Comparison of ENCODE assay signal across 8 cellular contexts in genomic region chr2:233711312-233712008, GRCh38. TPM values are rescaled to one million over a fixed set of nuclear protein-coding genes. Genes with fewer than 3 reads are reported as not detected.
DNase-seq lines count a peak whose midpoint lies in the region; ATAC-seq and TF ChIP-seq lines count a peak whose summit lies in the region.

No MANE protein-coding gene starts in this region.

- POLR2A ChIA-PET in AG04450 (lab: Yijun Ruan, JAX) = interaction anchor here (0.7 kb wide), 1 partner anchor 50 kb away, joined by 3 read pairs; no protein-coding TSS in a partner anchor

- TF ChIP-seq CTCF in AG04450 (IDR thresholded peaks at IDR 0.05; ENCODE audit: low read depth, low read length) = peak; percentile 97
- TF ChIP-seq CTCF in gastrocnemius medialis (IDR thresholded peaks at IDR 0.05 in 4 of 5, conservative IDR thresholded peaks at IDR 0.05 in 1 of 5) = peak in 3 of 5 experiments; percentile 40 to 51 (median 42)

- no peak for TF ChIP-seq POLR2A in gastrocnemius medialis (IDR thresholded peaks at IDR 0.05)

- in situ Hi-C loops in gastrocnemius medialis (cut with MboI; ENCODE audit: low sequenced_read_pairs in 4 of 4) = no loop called here

- intact Hi-C loops in right cardiac atrium (cut with DNase I) (no loop called here), gastrocnemius medialis (cut with DNase I; ENCODE audit: low total_unique reads) (no loop called here)

- H3K4me3 ChIP-seq in AG04450 (ENCODE audit: low read depth, low read length) = no peak overlapping the region
- no peak overlapping the region for H3K4me3 ChIP-seq in right cardiac atrium (ENCODE audit: low read length)
- no peak overlapping the region for H3K4me3 ChIP-seq in gastrocnemius medialis

- no peaks in the 10 kb centered on the region for H3K36me3 ChIP-seq in gastrocnemius medialis

- H3K9me3 ChIP-seq in AG04450 (ENCODE audit: control insufficient read depth, insufficient read depth, low read length) (no peaks in the 10 kb centered on the region), right cardiac atrium (ENCODE audit: control insufficient read depth, low read length) (no peaks in the 10 kb centered on the region), gastrocnemius medialis (no peaks in the 10 kb centered on the region)

- H3K27me3 ChIP-seq in AG04450 (ENCODE audit: control insufficient read depth, insufficient read depth, low read length) (no peaks in the 10 kb centered on the region), right cardiac atrium (ENCODE audit: control insufficient read depth, insufficient read depth) (no peaks in the 10 kb centered on the region), gastrocnemius medialis (no peaks in the 10 kb centered on the region)

- peak; percentile 62 for ATAC-seq in GM18907 (IDR thresholded peaks at IDR 0.05; ENCODE audit: unreplicated experiment)
- peak; percentile 60 to 84 for ATAC-seq in right cardiac atrium
- no peak for ATAC-seq in gastrocnemius medialis
- ATAC-seq in GM18498 (IDR thresholded peaks at IDR 0.05; ENCODE audit: unreplicated experiment) = no peak

- 34% methylated on average over 11 of the region's 11 CpGs for WGBS in right cardiac atrium

- peak; percentile 53 for DNase-seq in AG04450 (ENCODE audit: low read depth, low spot score)
- peak; percentile 52 for DNase-seq in NCI-H1092 treated with DMSO at 0.1 percent for 48 hours (lab: John Stamatoyannopoulos, UW)
- DNase-seq in T-helper 2 cell = peak; percentile 8 to 56 (median 40)
- peak in 46 of 56 donors; percentile 2 to 76 (median 31) for DNase-seq in amygdala (lab: John Stamatoyannopoulos, UW)
- DNase-seq in right cardiac atrium = peak; percentile 65 to 86 (median 82)
- peak in 1 of 2 donors; percentile 19 for DNase-seq in gastrocnemius medialis

- H3K4me1 ChIP-seq in right cardiac atrium (ENCODE audit: control insufficient read depth, insufficient read depth, low read length) (no peaks in the 10 kb centered on the region), gastrocnemius medialis (no peaks in the 10 kb centered on the region)

- no peak overlapping the region for H3K27ac ChIP-seq in AG04450 (ENCODE audit: low read depth, low read length)
- no peak overlapping the region for H3K27ac ChIP-seq in right cardiac atrium (ENCODE audit: low read length)
- no peak overlapping the region for H3K27ac ChIP-seq in gastrocnemius medialis

- CTCF ChIA-PET in AG04450 (lab: Charles Lee) = interaction anchor here (0.8 to 2.9 kb wide), 11 partner anchors 10 to 1786 kb away, joined by 3 to 25 read pairs (median 4); no protein-coding TSS in a partner anchor

RNA-seq across cellular contexts. Expression of gene UGT1A5, which starts 1.2 kb away (rescaled TPM):
- polyA plus RNA-seq in AG04450 (2011; rRNA removed) (not detected in 2 replicates), right cardiac atrium (not detected)
- not detected in 2 replicates for polyA minus RNA-seq in AG04450 (2011; rRNA and poly(A)+ RNA removed)
- total RNA-seq in right cardiac atrium (not detected), gastrocnemius medialis (not detected)

RNA-seq across cellular contexts. Expression of gene UGT1A4, which starts 7.1 kb away (rescaled TPM):
- polyA plus RNA-seq in AG04450 (2011; rRNA removed) (not detected in 2 replicates), right cardiac atrium (0.07 TPM)
- not detected in 2 replicates for polyA minus RNA-seq in AG04450 (2011; rRNA and poly(A)+ RNA removed)
- total RNA-seq in right cardiac atrium (not detected), gastrocnemius medialis (under 1 TPM in 1 of 4 donors, not detected in 3; 0.51 TPM)

RNA-seq across cellular contexts. Expression of gene UGT1A3, which starts 17.4 kb away (rescaled TPM):
- polyA plus RNA-seq in AG04450 (2011; rRNA removed) (not detected in 2 replicates), right cardiac atrium (not detected)
- not detected in 2 replicates for polyA minus RNA-seq in AG04450 (2011; rRNA and poly(A)+ RNA removed)
- total RNA-seq in right cardiac atrium (not detected), gastrocnemius medialis (under 1 TPM in 1 of 4 donors, not detected in 3; 0.16 TPM)

RNA-seq across cellular contexts. Expression of gene UGT1A6, which starts 18.8 kb away (rescaled TPM):
- not detected in 2 replicates for polyA plus RNA-seq in AG04450 (2011; rRNA removed)
- not detected in 2 replicates for polyA minus RNA-seq in AG04450 (2011; rRNA and poly(A)+ RNA removed)
- total RNA-seq in right cardiac atrium = not detected
- not detected for polyA plus RNA-seq in right cardiac atrium
- under 1 TPM in 1 of 4 donors, not detected in 3; 0.31 TPM for total RNA-seq in gastrocnemius medialis

RNA-seq across cellular contexts. Expression of gene UGT1A7, which starts 29.8 kb away (rescaled TPM):
- polyA plus RNA-seq in AG04450 (2011; rRNA removed) (0.04 TPM in 1 of 2 replicates, not detected in the other), right cardiac atrium (not detected)
- not detected in 2 replicates for polyA minus RNA-seq in AG04450 (2011; rRNA and poly(A)+ RNA removed)
- total RNA-seq in right cardiac atrium (not detected), gastrocnemius medialis (not detected)

Comparison
In these comparisons a context has a peak if more than half of its experiments do, and no peak if none do; other contexts are left out.
1. ATAC-seq: peak in GM18907 (single experiment) and right cardiac atrium (2 of 2); none in gastrocnemius medialis (0 of 2) and GM18498 (single experiment).